1 cellular context compared by ENCODE assay signal in the genomic region with DNA sequence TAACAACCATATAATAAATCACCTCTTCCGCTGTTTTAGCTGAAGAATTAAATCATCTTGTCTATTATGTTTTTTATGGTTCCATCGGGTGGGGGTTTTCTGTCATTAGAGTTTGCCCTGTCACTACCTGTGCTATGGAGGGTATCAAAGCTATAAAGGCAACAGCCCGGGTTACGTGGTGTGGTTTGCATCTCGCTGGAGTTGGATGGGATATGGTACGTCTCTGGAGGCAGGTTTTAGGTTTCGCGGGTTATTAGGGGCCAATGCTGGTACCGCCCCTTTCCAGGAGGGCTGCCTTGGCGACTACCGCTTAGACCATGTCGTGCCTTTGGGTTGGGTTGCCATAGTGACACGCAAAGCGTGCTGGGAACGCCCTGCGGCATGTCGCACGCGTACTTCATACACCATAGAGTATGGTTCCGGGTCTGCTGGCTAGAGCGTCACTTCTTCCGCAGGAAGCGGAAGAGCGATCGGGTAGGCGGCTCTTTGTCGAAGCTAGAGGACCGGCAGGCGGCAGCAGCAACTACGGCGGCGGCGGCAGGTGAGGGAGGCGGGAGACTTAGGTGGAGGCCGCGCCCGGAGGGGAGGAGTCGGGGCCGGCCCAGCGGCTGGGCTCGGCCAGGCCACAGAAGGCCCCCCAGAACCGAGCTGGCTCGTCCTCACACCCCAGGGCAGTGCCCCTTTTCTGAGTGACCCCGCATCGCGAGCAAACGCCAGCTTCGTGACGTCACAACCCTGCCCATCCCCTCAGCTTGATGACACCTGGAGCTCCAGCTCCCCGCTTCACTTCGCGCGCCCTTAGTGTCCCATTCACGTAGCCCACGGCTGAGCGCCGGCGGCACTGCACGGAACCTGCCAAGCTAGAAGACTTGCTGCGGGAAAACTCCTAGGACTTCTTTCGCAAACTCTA.
TF ChIP-seq lines count a peak whose summit lies in the region.

A gene with protein sequence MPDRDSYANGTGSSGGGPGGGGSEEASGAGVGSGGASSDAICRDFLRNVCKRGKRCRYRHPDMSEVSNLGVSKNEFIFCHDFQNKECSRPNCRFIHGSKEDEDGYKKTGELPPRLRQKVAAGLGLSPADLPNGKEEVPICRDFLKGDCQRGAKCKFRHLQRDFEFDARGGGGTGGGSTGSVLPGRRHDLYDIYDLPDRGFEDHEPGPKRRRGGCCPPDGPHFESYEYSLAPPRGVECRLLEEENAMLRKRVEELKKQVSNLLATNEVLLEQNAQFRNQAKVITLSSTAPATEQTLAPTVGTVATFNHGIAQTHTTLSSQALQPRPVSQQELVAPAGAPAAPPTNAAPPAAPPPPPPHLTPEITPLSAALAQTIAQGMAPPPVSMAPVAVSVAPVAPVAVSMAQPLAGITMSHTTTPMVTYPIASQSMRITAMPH (plus strand): TSS at position 489 of the 910 bp plus-strand sequence. CDS start 2,297 bp downstream, outside the sequence.

TF ChIP-seq in K562, 482 proteins besides CTCF, POLR2A, EP300 and RAD21 (continued from another document and continues in another):
- TF ChIP-seq, protein P1, sequence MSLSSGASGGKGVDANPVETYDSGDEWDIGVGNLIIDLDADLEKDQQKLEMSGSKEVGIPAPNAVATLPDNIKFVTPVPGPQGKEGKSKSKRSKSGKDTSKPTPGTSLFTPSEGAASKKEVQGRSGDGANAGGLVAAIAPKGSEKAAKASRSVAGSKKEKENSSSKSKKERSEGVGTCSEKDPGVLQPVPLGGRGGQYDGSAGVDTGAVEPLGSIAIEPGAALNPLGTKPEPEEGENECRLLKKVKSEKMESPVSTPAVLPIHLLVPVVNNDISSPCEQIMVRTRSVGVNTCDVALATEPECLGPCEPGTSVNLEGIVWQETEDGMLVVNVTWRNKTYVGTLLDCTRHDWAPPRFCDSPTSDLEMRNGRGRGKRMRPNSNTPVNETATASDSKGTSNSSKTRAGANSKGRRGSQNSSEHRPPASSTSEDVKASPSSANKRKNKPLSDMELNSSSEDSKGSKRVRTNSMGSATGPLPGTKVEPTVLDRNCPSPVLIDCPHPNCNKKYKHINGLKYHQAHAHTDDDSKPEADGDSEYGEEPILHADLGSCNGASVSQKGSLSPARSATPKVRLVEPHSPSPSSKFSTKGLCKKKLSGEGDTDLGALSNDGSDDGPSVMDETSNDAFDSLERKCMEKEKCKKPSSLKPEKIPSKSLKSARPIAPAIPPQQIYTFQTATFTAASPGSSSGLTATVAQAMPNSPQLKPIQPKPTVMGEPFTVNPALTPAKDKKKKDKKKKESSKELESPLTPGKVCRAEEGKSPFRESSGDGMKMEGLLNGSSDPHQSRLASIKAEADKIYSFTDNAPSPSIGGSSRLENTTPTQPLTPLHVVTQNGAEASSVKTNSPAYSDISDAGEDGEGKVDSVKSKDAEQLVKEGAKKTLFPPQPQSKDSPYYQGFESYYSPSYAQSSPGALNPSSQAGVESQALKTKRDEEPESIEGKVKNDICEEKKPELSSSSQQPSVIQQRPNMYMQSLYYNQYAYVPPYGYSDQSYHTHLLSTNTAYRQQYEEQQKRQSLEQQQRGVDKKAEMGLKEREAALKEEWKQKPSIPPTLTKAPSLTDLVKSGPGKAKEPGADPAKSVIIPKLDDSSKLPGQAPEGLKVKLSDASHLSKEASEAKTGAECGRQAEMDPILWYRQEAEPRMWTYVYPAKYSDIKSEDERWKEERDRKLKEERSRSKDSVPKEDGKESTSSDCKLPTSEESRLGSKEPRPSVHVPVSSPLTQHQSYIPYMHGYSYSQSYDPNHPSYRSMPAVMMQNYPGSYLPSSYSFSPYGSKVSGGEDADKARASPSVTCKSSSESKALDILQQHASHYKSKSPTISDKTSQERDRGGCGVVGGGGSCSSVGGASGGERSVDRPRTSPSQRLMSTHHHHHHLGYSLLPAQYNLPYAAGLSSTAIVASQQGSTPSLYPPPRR (CRISPR knock-in tag; IDR thresholded peaks at IDR 0.05; ENCODE audit: borderline replicate concordance): peak; percentile 96; the same call in 1 of the 2 replicates
- TF ChIP-seq, protein P2, sequence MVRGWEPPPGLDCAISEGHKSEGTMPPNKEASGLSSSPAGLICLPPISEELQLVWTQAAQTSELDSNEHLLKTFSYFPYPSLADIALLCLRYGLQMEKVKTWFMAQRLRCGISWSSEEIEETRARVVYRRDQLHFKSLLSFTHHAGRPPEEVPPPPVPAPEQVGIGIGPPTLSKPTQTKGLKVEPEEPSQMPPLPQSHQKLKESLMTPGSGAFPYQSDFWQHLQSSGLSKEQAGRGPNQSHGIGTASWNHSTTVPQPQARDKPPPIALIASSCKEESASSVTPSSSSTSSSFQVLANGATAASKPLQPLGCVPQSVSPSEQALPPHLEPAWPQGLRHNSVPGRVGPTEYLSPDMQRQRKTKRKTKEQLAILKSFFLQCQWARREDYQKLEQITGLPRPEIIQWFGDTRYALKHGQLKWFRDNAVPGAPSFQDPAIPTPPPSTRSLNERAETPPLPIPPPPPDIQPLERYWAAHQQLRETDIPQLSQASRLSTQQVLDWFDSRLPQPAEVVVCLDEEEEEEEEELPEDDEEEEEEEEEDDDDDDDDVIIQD (CRISPR knock-in tag; IDR thresholded peaks at IDR 0.05): no peak
- TF ChIP-seq ZNF696 (CRISPR knock-in tag; conservative IDR thresholded peaks at IDR 0.05) (peak; percentile 54; the same call in 1 of the 2 replicates), CHD2 (IDR thresholded peaks at IDR 0.05; ENCODE audit: low read depth, low read length) (peak; percentile 82), ZZZ3 (IDR thresholded peaks at IDR 0.05) (peak; percentile 73; the same call in 1 of the 2 replicates), ZNF184 (CRISPR knock-in tag; IDR thresholded peaks at IDR 0.05) (no peak), ZNF830 (CRISPR knock-in tag; IDR thresholded peaks at IDR 0.05) (peak; percentile 90; the same call in 1 of the 2 replicates), L3MBTL2 (IDR thresholded peaks at IDR 0.05) (peak; percentile 81), NFE2 (IDR thresholded peaks at IDR 0.05; ENCODE audit: low read depth) (0 out of 2 replicates have a peak, but pooled peaks have one; percentile 1), NEUROD1 (IDR thresholded peaks at IDR 0.05; ENCODE audit: borderline replicate concordance, low read depth, low read length, partially characterized antibody) (peak; percentile 70), HNRNPL (IDR thresholded peaks at IDR 0.05; ENCODE audit: low read depth, low read length) (0 out of 2 replicates have a peak, but pooled peaks have one; percentile 39), ZSCAN32 (CRISPR knock-in tag; IDR thresholded peaks at IDR 0.05) (peak; percentile 39; the same call in 1 of the 2 replicates), NUFIP1 (IDR thresholded peaks at IDR 0.05; ENCODE audit: partially characterized antibody) (no peak), HNRNPH1 (optimal IDR thresholded peaks at IDR 0.05; ENCODE audit: low read depth, low read length) (no peak), HMGN3 (IDR thresholded peaks at IDR 0.05; ENCODE audit: borderline replicate concordance, extremely low read depth, insufficient read length, low read depth, low read length) (peak; percentile 54), MYNN (IDR thresholded peaks at IDR 0.05) (peak; percentile 78), MYNN (CRISPR knock-in tag; IDR thresholded peaks at IDR 0.05) (no peak), ASH1L (IDR thresholded peaks at IDR 0.05; ENCODE audit: borderline replicate concordance, low read depth, partially characterized antibody) (peak; percentile 41), SIRT6 (IDR thresholded peaks at IDR 0.05; ENCODE audit: low read depth, low read length) (peak; percentile 52), ZNF444 (CRISPR knock-in tag; IDR thresholded peaks at IDR 0.05) (0 out of 2 replicates have a peak, but pooled peaks have one; percentile 49), CREM (IDR thresholded peaks at IDR 0.05; ENCODE audit: low read depth) (peak; percentile 87), SAFB (IDR thresholded peaks at IDR 0.05; ENCODE audit: borderline replicate concordance, low read depth, low read length) (0 out of 2 replicates have a peak, but pooled peaks have one; percentile 32), HDGF (IDR thresholded peaks at IDR 0.05) (peak; percentile 95), LCOR (CRISPR knock-in tag; IDR thresholded peaks at IDR 0.05) (peak; percentile 99), SREBF1 (IDR thresholded peaks at IDR 0.05; ENCODE audit: borderline replicate concordance, low read depth, low read length) (0 out of 2 replicates have a peak, but pooled peaks have one; percentile 57), TRIM24 (IDR thresholded peaks at IDR 0.05) (peak; percentile 9 to 42; a peak in 2 of 4 replicates)
- TF ChIP-seq, protein P3, sequence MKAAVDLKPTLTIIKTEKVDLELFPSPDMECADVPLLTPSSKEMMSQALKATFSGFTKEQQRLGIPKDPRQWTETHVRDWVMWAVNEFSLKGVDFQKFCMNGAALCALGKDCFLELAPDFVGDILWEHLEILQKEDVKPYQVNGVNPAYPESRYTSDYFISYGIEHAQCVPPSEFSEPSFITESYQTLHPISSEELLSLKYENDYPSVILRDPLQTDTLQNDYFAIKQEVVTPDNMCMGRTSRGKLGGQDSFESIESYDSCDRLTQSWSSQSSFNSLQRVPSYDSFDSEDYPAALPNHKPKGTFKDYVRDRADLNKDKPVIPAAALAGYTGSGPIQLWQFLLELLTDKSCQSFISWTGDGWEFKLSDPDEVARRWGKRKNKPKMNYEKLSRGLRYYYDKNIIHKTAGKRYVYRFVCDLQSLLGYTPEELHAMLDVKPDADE (conservative IDR thresholded peaks at IDR 0.05; ENCODE audit: control insufficient read depth, low read depth, low read length): peak; percentile 76
- TF ChIP-seq, protein P4, sequence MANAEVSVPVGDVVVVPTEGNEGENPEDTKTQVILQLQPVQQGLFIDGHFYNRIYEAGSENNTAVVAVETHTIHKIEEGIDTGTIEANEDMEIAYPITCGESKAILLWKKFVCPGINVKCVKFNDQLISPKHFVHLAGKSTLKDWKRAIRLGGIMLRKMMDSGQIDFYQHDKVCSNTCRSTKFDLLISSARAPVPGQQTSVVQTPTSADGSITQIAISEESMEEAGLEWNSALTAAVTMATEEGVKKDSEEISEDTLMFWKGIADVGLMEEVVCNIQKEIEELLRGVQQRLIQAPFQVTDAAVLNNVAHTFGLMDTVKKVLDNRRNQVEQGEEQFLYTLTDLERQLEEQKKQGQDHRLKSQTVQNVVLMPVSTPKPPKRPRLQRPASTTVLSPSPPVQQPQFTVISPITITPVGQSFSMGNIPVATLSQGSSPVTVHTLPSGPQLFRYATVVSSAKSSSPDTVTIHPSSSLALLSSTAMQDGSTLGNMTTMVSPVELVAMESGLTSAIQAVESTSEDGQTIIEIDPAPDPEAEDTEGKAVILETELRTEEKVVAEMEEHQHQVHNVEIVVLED (CRISPR knock-in tag; IDR thresholded peaks at IDR 0.05): peak; percentile 89
- TF ChIP-seq, protein P5, sequence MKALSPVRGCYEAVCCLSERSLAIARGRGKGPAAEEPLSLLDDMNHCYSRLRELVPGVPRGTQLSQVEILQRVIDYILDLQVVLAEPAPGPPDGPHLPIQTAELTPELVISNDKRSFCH (CRISPR knock-in tag; IDR thresholded peaks at IDR 0.05): no peak
- TF ChIP-seq, protein P5 (tag; IDR thresholded peaks at IDR 0.05): no peak
- TF ChIP-seq, protein P6, sequence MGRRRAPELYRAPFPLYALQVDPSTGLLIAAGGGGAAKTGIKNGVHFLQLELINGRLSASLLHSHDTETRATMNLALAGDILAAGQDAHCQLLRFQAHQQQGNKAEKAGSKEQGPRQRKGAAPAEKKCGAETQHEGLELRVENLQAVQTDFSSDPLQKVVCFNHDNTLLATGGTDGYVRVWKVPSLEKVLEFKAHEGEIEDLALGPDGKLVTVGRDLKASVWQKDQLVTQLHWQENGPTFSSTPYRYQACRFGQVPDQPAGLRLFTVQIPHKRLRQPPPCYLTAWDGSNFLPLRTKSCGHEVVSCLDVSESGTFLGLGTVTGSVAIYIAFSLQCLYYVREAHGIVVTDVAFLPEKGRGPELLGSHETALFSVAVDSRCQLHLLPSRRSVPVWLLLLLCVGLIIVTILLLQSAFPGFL (CRISPR knock-in tag; IDR thresholded peaks at IDR 0.05): peak; percentile 94; the same call in 1 of the 2 replicates
- TF ChIP-seq, protein P7, sequence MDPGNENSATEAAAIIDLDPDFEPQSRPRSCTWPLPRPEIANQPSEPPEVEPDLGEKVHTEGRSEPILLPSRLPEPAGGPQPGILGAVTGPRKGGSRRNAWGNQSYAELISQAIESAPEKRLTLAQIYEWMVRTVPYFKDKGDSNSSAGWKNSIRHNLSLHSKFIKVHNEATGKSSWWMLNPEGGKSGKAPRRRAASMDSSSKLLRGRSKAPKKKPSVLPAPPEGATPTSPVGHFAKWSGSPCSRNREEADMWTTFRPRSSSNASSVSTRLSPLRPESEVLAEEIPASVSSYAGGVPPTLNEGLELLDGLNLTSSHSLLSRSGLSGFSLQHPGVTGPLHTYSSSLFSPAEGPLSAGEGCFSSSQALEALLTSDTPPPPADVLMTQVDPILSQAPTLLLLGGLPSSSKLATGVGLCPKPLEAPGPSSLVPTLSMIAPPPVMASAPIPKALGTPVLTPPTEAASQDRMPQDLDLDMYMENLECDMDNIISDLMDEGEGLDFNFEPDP (CRISPR knock-in tag; IDR thresholded peaks at IDR 0.05): peak; percentile 55; the same call in 1 of the 2 replicates
- TF ChIP-seq, protein P8, sequence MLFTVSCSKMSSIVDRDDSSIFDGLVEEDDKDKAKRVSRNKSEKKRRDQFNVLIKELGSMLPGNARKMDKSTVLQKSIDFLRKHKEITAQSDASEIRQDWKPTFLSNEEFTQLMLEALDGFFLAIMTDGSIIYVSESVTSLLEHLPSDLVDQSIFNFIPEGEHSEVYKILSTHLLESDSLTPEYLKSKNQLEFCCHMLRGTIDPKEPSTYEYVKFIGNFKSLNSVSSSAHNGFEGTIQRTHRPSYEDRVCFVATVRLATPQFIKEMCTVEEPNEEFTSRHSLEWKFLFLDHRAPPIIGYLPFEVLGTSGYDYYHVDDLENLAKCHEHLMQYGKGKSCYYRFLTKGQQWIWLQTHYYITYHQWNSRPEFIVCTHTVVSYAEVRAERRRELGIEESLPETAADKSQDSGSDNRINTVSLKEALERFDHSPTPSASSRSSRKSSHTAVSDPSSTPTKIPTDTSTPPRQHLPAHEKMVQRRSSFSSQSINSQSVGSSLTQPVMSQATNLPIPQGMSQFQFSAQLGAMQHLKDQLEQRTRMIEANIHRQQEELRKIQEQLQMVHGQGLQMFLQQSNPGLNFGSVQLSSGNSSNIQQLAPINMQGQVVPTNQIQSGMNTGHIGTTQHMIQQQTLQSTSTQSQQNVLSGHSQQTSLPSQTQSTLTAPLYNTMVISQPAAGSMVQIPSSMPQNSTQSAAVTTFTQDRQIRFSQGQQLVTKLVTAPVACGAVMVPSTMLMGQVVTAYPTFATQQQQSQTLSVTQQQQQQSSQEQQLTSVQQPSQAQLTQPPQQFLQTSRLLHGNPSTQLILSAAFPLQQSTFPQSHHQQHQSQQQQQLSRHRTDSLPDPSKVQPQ (CRISPR knock-in tag; IDR thresholded peaks at IDR 0.05; ENCODE audit: borderline replicate concordance): no peak
- TF ChIP-seq, protein P9, sequence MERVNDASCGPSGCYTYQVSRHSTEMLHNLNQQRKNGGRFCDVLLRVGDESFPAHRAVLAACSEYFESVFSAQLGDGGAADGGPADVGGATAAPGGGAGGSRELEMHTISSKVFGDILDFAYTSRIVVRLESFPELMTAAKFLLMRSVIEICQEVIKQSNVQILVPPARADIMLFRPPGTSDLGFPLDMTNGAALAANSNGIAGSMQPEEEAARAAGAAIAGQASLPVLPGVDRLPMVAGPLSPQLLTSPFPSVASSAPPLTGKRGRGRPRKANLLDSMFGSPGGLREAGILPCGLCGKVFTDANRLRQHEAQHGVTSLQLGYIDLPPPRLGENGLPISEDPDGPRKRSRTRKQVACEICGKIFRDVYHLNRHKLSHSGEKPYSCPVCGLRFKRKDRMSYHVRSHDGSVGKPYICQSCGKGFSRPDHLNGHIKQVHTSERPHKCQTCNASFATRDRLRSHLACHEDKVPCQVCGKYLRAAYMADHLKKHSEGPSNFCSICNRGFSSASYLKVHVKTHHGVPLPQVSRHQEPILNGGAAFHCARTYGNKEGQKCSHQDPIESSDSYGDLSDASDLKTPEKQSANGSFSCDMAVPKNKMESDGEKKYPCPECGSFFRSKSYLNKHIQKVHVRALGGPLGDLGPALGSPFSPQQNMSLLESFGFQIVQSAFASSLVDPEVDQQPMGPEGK (CRISPR knock-in tag; IDR thresholded peaks at IDR 0.05; ENCODE audit: borderline replicate concordance): peak; percentile 85; the same call in 1 of the 2 replicates
